ENCODE assay signal across 18 cellular contexts in the genomic region with DNA sequence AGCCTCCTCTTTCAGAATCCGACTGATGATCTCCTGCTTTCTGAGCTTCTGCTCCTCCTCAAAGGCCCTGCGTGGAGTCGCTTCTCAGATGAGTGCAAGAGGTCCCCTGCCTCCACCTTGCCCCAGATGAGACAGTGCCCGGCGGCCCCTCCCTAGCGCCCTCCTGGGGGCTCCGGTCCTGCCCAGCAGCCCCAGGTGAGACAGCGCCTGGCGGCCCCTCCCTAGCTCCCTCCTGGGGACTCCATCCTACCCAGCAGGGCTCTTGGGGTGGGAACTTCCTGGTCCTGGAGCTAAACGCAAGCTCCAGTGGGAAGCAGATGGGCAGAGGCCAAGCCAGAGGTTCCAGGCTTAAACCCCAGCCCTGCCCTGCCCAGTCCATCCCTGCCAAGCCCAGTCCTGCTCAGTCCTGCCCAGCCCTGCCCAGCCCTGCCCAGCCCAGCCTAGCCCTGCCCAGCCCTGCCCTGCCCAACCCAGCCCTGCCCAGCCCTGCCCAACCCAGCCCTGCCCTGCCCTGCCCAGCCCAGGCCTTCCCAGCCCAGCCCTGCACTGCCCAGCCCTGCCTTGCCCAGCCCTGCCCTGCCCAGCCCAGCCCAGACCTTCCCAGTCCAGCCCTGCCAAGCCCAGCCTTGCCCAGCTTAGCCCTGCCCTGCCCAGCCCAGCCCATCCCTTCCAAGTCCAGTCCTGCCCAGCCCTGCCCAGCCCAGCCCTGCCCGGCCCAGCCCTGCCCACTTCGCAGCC. TPM values are rescaled to one million over a fixed set of nuclear protein-coding genes. Genes with fewer than 3 reads are reported as not detected.
DNase-seq lines count a peak whose midpoint lies in the region; ATAC-seq and TF ChIP-seq lines count a peak whose summit lies in the region.
"Had no signal": no experiment of that assay in that cellular context is flagged by ENCODE, and none has a peak within 500 bp of the region (broad histone marks: within the 10 kb centered on the region; RNA-seq: fewer than 3 reads in every experiment).

No MANE protein-coding gene starts in this region.

- no peaks in the 10 kb centered on the region for H3K27me3 ChIP-seq in Panc1 (ENCODE audit: control insufficient read depth, insufficient read depth, low read length)
- H3K27me3 ChIP-seq in prostate gland (replicated peaks; ENCODE audit: insufficient read depth), result no peaks in the 10 kb centered on the region
- H3K27me3 ChIP-seq in uterus, result no peaks in the 10 kb centered on the region

- POLR2A ChIA-PET in Panc1 (lab: Charles Lee), result no interaction called here

- no peaks in the 10 kb centered on the region for H3K36me3 ChIP-seq in Panc1 (ENCODE audit: control insufficient read depth, insufficient read depth, low read length)
- no peaks in the 10 kb centered on the region for H3K36me3 ChIP-seq in prostate gland
- H3K36me3 ChIP-seq in uterus, result no peaks in the 10 kb centered on the region
- H3K36me3 ChIP-seq: BLaER1 treated with 17β-estradiol and CSF1 and Interleukin-3, amounts not matched to agents 10 nM and 100 nM had no signal

- no peak overlapping the region for H3K27ac ChIP-seq in Panc1 (ENCODE audit: low read length)
- H3K27ac ChIP-seq in prostate gland, result no peak overlapping the region
- H3K27ac ChIP-seq in uterus, result no peak overlapping the region
- H3K27ac ChIP-seq: BLaER1 treated with 17β-estradiol and CSF1 and Interleukin-3, amounts not matched to agents 10 nM and 100 nM; SK-N-MC had no signal

- 51% methylated on average over 12 of the region's 12 CpGs for WGBS in prostate gland

- TF ChIP-seq POLR2A in prostate gland (IDR thresholded peaks at IDR 0.05) (no peak), uterus (IDR thresholded peaks at IDR 0.05) (no peak)

- no TSS peak for BruUV-seq in Panc1 (replicated peaks; lab: Mats Ljungman, UMichigan)

- H3K9me3 ChIP-seq in Panc1 (ENCODE audit: control insufficient read depth, insufficient read depth, low read depth, low read length) (no peaks in the 10 kb centered on the region), prostate gland (no peaks in the 10 kb centered on the region), uterus (no peaks in the 10 kb centered on the region)
- H3K9me3 ChIP-seq: BLaER1 treated with 17β-estradiol and CSF1 and Interleukin-3, amounts not matched to agents 10 nM and 100 nM had no signal

- in situ Hi-C loops in Panc1 (cut with HindIII; ENCODE audit: low pct_unique_long_range_greater_than_20kb, low sequenced_read_pairs), result no loop called here

- intact Hi-C loops in Right ventricle myocardium inferior (cut with DNase I), result no loop called here
- intact Hi-C loops in cardiac septum (cut with DNase I), result no loop called here
- intact Hi-C loops in Panc1 (cut with micrococcal nuclease; ENCODE audit: unreplicated experiment), result no loop called here
- intact Hi-C loops in prostate gland (cut with DNase I), result loop anchor here (10.0 kb wide), 1 partner anchor 76 kb away; no protein-coding TSS in a partner anchor
- intact Hi-C loops in uterus (cut with DNase I; ENCODE audit: low total_unique reads), result no loop called here

- TF ChIP-seq CTCF in Panc1 (IDR thresholded peaks at IDR 0.05), result no peak
- TF ChIP-seq CTCF in prostate gland (IDR thresholded peaks at IDR 0.05), result no peak
- TF ChIP-seq CTCF in uterus (IDR thresholded peaks at IDR 0.05), result no peak

- no peak for ATAC-seq in Right ventricle myocardium inferior
- peak; percentile 66 for ATAC-seq in Panc1
- ATAC-seq in esophagus mucosa, result peak; percentile 50

- DNase-seq in Right ventricle myocardium inferior (ENCODE audit: missing footprints) (peak; percentile 9), cardiac septum (ENCODE audit: low spot score) (no peak), Panc1 (ENCODE audit: low read depth, low spot score) (no peak), prostate gland (ENCODE audit: low spot score) (peak; percentile 14), nucleus accumbens (lab: John Stamatoyannopoulos, UW) (no peak), superior temporal gyrus (ENCODE audit: extremely low spot score) (no peak), uterus (no peak)
- DNase-seq: H9, NCI-H1436 treated with DMSO at 0.1 percent for 48 hours, NCI-H2029 treated with DMSO at 0.1 percent for 48 hours, NCI-H2171 treated with DMSO at 0.1 percent for 48 hours, NCI-H510A, NCI-H774 had no signal

- H3K4me3 ChIP-seq in Panc1 (ENCODE audit: low read depth in 2 of 2, low read length in 2 of 2), result no peak overlapping the region
- H3K4me3 ChIP-seq in prostate gland, result no peak overlapping the region
- H3K4me3 ChIP-seq in uterus, result no peak overlapping the region
- H3K4me3 ChIP-seq: BLaER1 treated with 17β-estradiol and CSF1 and Interleukin-3, amounts not matched to agents 10 nM and 100 nM; SK-N-MC had no signal

- CTCF ChIA-PET in Panc1 (lab: Charles Lee), result interaction anchor here (0.8 kb wide), 1 partner anchor 76 kb away, joined by 3 read pairs; no protein-coding TSS in a partner anchor

- no peaks in the 10 kb centered on the region for H3K4me1 ChIP-seq in Panc1 (ENCODE audit: control insufficient read depth, insufficient read depth, low read length)
- H3K4me1 ChIP-seq in prostate gland (replicated peaks), result no peaks in the 10 kb centered on the region
- no peaks in the 10 kb centered on the region for H3K4me1 ChIP-seq in uterus

RNA-seq across cellular contexts. Expression of a gene that starts 34.6 kb away (rescaled TPM):
- total RNA-seq in Right ventricle myocardium inferior, result not detected
- total RNA-seq in cardiac septum, result not detected
- not detected for total RNA-seq in Panc1 (2021; ENCODE audit: unreplicated experiment)
- polyA plus RNA-seq in Panc1 (2012; ENCODE audit: insufficient read length), result 0.22 TPM
- total RNA-seq in esophagus mucosa, result not detected
- total RNA-seq in prostate gland, result 1 to 10 TPM in 1 of 2 donors, not detected in 1; 9.1 TPM
- total RNA-seq in uterus, result 1 to 10 TPM in 1 of 4 donors, under 1 TPM in 1, not detected in 2; 0.64 to 1.0 TPM
- total RNA-seq: LHCN-M2 had no signal
- polyA plus RNA-seq: IgD-negative memory B cell had no signal

RNA-seq across cellular contexts. Expression of a gene that starts 49.9 kb away (rescaled TPM):
- total RNA-seq in Right ventricle myocardium inferior (1.2 TPM), cardiac septum (0.70 TPM), Panc1 (2021; ENCODE audit: unreplicated experiment) (2.5 TPM), esophagus mucosa (0.32 TPM), prostate gland (10 to 100 TPM in 1 of 2 donors, 1 to 10 TPM in 1; 7.8 to 43.3 TPM), uterus (1 to 10 TPM in 1 of 4 donors, not detected in 3; 1.7 TPM)
- polyA plus RNA-seq in Panc1 (2012; ENCODE audit: insufficient read length), result 4.1 TPM
- polyA plus RNA-seq: IgD-negative memory B cell had no signal

RNA-seq across cellular contexts. Expression of a gene that starts 50.2 kb away (rescaled TPM):
- total RNA-seq in Right ventricle myocardium inferior, result 0.49 TPM
- total RNA-seq in cardiac septum, result 1.1 TPM
- total RNA-seq in Panc1 (2021; ENCODE audit: unreplicated experiment), result 3.0 TPM
- 9.7 TPM for polyA plus RNA-seq in Panc1 (2012; ENCODE audit: insufficient read length)
- total RNA-seq in esophagus mucosa, result 0.36 TPM
- total RNA-seq in prostate gland, result 1 to 10 TPM in 1 of 2 donors, under 1 TPM in 1; 0.32 to 7.6 TPM
- under 1 TPM in 1 of 4 donors, not detected in 3; 0.83 TPM for total RNA-seq in uterus
- total RNA-seq: LHCN-M2 had no signal
- polyA plus RNA-seq: IgD-negative memory B cell had no signal

RNA-seq across cellular contexts. Expression of a gene that starts 53.9 kb away (rescaled TPM):
- total RNA-seq in Right ventricle myocardium inferior, result not detected
- 0.16 TPM for total RNA-seq in cardiac septum
- total RNA-seq in Panc1 (2021; ENCODE audit: unreplicated experiment), result 1.5 TPM
- polyA plus RNA-seq in Panc1 (2012; ENCODE audit: insufficient read length), result 1.8 TPM
- total RNA-seq in esophagus mucosa, result 0.20 TPM
- under 1 TPM; 0.18 to 0.28 TPM for total RNA-seq in prostate gland
- under 1 TPM in 1 of 4 donors, not detected in 3; 0.58 TPM for total RNA-seq in uterus
- polyA plus RNA-seq: IgD-negative memory B cell had no signal

Comparison
In these comparisons a context has a peak if more than half of its experiments do, and no peak if none do; other contexts are left out.
1. DNase-seq: peak in Right ventricle myocardium inferior (single experiment) and prostate gland (single experiment); none in cardiac septum (single experiment), Panc1 (single experiment), nucleus accumbens (0 of 56), superior temporal gyrus (single experiment) and uterus (0 of 2).